Comparison of ENCODE assay signal across 1 cellular context in genomic region chr19:14091885-14092462, GRCh38.
TF ChIP-seq lines count a peak whose summit lies in the region.

No MANE protein-coding gene starts in this region.

TF ChIP-seq in K562, 482 proteins besides CTCF, POLR2A, EP300 and RAD21:
- peak; percentile 95 for TF ChIP-seq PKNOX1 (IDR thresholded peaks at IDR 0.05)
- TF ChIP-seq ZNF23 (CRISPR knock-in tag; IDR thresholded peaks at IDR 0.05): no peak
- 0 out of 2 replicates have a peak, but pooled peaks have one; percentile 3 for TF ChIP-seq ELF1 (tag; IDR thresholded peaks at IDR 0.05)
- peak; percentile 3; the same call in 1 of the 2 replicates for TF ChIP-seq SUPT5H (IDR thresholded peaks at IDR 0.05)
- TF ChIP-seq ETV1 (tag; conservative IDR thresholded peaks at IDR 0.05; ENCODE audit: low read depth): peak; percentile 42
- TF ChIP-seq MYNN (IDR thresholded peaks at IDR 0.05): 0 out of 2 replicates have a peak, but pooled peaks have one; percentile 14
- TF ChIP-seq MYNN (CRISPR knock-in tag; IDR thresholded peaks at IDR 0.05): no peak
- 0 out of 4 replicates have a peak, but pooled peaks have one; percentile 8 to 19 for TF ChIP-seq SIN3A (IDR thresholded peaks at IDR 0.05; ENCODE audit: borderline replicate concordance in 2 of 2, control insufficient read depth in 1 of 2, low read depth in 2 of 2, low read length in 2 of 2)
- peak; percentile 79 for TF ChIP-seq MEIS2 (IDR thresholded peaks at IDR 0.05; ENCODE audit: partially characterized antibody)
- TF ChIP-seq MNT (conservative IDR thresholded peaks at IDR 0.05): no peak; a peak in 1 of 4 replicates
- 0 out of 2 replicates have a peak, but pooled peaks have one; percentile 65 for TF ChIP-seq SP1 (CRISPR knock-in tag; IDR thresholded peaks at IDR 0.05)
- TF ChIP-seq PBX2 (CRISPR knock-in tag; IDR thresholded peaks at IDR 0.05; ENCODE audit: low read depth): 0 out of 2 replicates have a peak, but pooled peaks have one; percentile 21
- peak; percentile 79 for TF ChIP-seq PBX2 (tag; conservative IDR thresholded peaks at IDR 0.05; ENCODE audit: low read depth)
- TF ChIP-seq KDM2B (CRISPR knock-in tag; IDR thresholded peaks at IDR 0.05): no peak
- 0 out of 2 replicates have a peak, but pooled peaks have one; percentile 23 for TF ChIP-seq DPF2 (IDR thresholded peaks at IDR 0.05)
- peak; percentile 72; the same call in 1 of the 2 replicates for TF ChIP-seq TFAP4 (CRISPR knock-in tag; IDR thresholded peaks at IDR 0.05; ENCODE audit: borderline replicate concordance)
- TF ChIP-seq ARID1B (IDR thresholded peaks at IDR 0.05): 0 out of 2 replicates have a peak, but pooled peaks have one; percentile 18
- no peak for TF ChIP-seq ATF6 (CRISPR knock-in tag; IDR thresholded peaks at IDR 0.05)
